9 cellular contexts compared by ENCODE assay signal in genomic region chr6:30689022-30689865, GRCh38. TPM values are rescaled to one million over a fixed set of nuclear protein-coding genes. Genes with fewer than 3 reads are reported as not detected.
DNase-seq lines count a peak whose midpoint lies in the region; ATAC-seq and TF ChIP-seq lines count a peak whose summit lies in the region.
"Had no signal": no experiment of that assay in that cellular context is flagged by ENCODE, and none has a peak within 500 bp of the region (broad histone marks: within the 10 kb centered on the region; RNA-seq: fewer than 3 reads in every experiment).

No MANE protein-coding gene starts in this region.

- ATAC-seq in PC-3 = no peak
- no peak for ATAC-seq in left lobe of liver

- CTCF ChIA-PET in PC-3 (lab: Charles Lee) = no interaction called here

- H2AFZ ChIP-seq in PC-3 (ENCODE audit: low read length) = no peak overlapping the region

- H3F3A ChIP-seq in PC-3 (ENCODE audit: low read length, unreplicated experiment) = no peaks in the 10 kb centered on the region

- 75% methylated on average over 11 of the region's 11 CpGs for WGBS in esophagus muscularis mucosa
- WGBS in sigmoid colon, 2 donors = 85 to 90% methylated on average over 11 of the region's 11 CpGs

- intact Hi-C loops in PC-3 (cut with micrococcal nuclease) = loop anchor here (5.0 kb wide), 1 partner anchor 133 kb away; no protein-coding TSS in a partner anchor
- intact Hi-C loops in esophagus muscularis mucosa (cut with DNase I) = loop anchor here (10.0 kb wide), 1 partner anchor 196 kb away; the partner anchor contains the start of gene DDR1
- intact Hi-C loops in sigmoid colon (cut with DNase I) = no loop called here

- H3K36me3 ChIP-seq in PC-3 (ENCODE audit: low read depth, low read length) (no peaks in the 10 kb centered on the region), esophagus muscularis mucosa (peaks cover 0 to 4% (median 0%) of the 10 kb centered on the region in 4 donors), sigmoid colon (no peaks in the 10 kb centered on the region)

- BruUV-seq in PC-3 (replicated peaks; lab: Mats Ljungman, UMichigan) = no TSS peak

- peaks cover 50% of the 10 kb centered on the region for H3K4me1 ChIP-seq in PC-3 (ENCODE audit: insufficient read depth, low read length)
- peaks cover 37 to 62% (median 58%) of the 10 kb centered on the region in 4 donors for H3K4me1 ChIP-seq in esophagus muscularis mucosa
- peaks cover 0 to 58% (median 51%) of the 10 kb centered on the region in 4 donors for H3K4me1 ChIP-seq in sigmoid colon

- no peak for TF ChIP-seq POLR2A in esophagus muscularis mucosa (IDR thresholded peaks at IDR 0.05; ENCODE audit: low read depth)
- no peak for TF ChIP-seq POLR2A in sigmoid colon (IDR thresholded peaks at IDR 0.05)

- H3K4me2 ChIP-seq in PC-3 (ENCODE audit: low read length) = peak overlapping the region; percentile 90

- H3K27me3 ChIP-seq in PC-3 (ENCODE audit: low read length) (no peaks in the 10 kb centered on the region), esophagus muscularis mucosa (no peaks in the 10 kb centered on the region), sigmoid colon (no peaks in the 10 kb centered on the region)

- H4K20me1 ChIP-seq in PC-3 (ENCODE audit: low read length) = no peaks in the 10 kb centered on the region

- no peak overlapping the region for H3K9ac ChIP-seq in PC-3 (ENCODE audit: low read length)

- POLR2A ChIA-PET in PC-3 (lab: Charles Lee; ENCODE audit: unreplicated experiment) = interaction anchor here (0.6 kb wide), 1 partner anchor 398 kb away, joined by 6 read pairs; no protein-coding TSS in a partner anchor

- H3K79me2 ChIP-seq in PC-3 (ENCODE audit: low read length) = peaks cover 54% of the 10 kb centered on the region

- no peak for TF ChIP-seq EP300 in esophagus muscularis mucosa (IDR thresholded peaks at IDR 0.05)
- no peak for TF ChIP-seq EP300 in sigmoid colon (IDR thresholded peaks at IDR 0.05)

- TF ChIP-seq CTCF in GM12875 (IDR thresholded peaks at IDR 0.05; ENCODE audit: borderline replicate concordance, insufficient read depth, low read depth, low read length) = no peak
- no peak for TF ChIP-seq CTCF in PC-3 (conservative IDR thresholded peaks at IDR 0.05; ENCODE audit: low read depth, low read length)
- no peak for TF ChIP-seq CTCF in esophagus muscularis mucosa (IDR thresholded peaks at IDR 0.05)
- TF ChIP-seq CTCF in sigmoid colon (IDR thresholded peaks at IDR 0.05) = no peak

- DNase-seq in PC-3 (no peak), esophagus muscularis mucosa (ENCODE audit: extremely low spot score) (no peak), sigmoid colon (peak; percentile 48), left lobe of liver (ENCODE audit: low spot score) (no peak), NCI-H2107 (lab: John Stamatoyannopoulos, UW) (no peak), NCI-H187 treated with DMSO at 0.1 percent for 48 hours (lab: John Stamatoyannopoulos, UW) (no peak)
- DNase-seq in activated CD8-positive, alpha-beta memory T cell treated with anti-CD3 and anti-CD28 coated beads, Interleukin-2, amount 50 U/mL, for 48 hours = no peak
- DNase-seq: substantia nigra had no signal

- H3K9me3 ChIP-seq in PC-3 (ENCODE audit: low read length) = no peaks in the 10 kb centered on the region
- no peaks in the 10 kb centered on the region for H3K9me3 ChIP-seq in esophagus muscularis mucosa
- no peaks in the 10 kb centered on the region for H3K9me3 ChIP-seq in sigmoid colon

- H3K27ac ChIP-seq in PC-3 (ENCODE audit: low read length) (no peak overlapping the region), esophagus muscularis mucosa (replicated peaks in 1 of 4) (peak overlapping the region; percentile 95 to 99 (median 97)), sigmoid colon (peak overlapping the region; percentile 94 to 99 (median 98))

- H3K9me2 ChIP-seq in PC-3 (replicated peaks; ENCODE audit: low read length) = no peaks in the 10 kb centered on the region

- H3K4me3 ChIP-seq in GM12875 (ENCODE audit: low read depth, low read length) (peak overlapping the region; percentile 76), PC-3 (ENCODE audit: low read length) (no peak overlapping the region), esophagus muscularis mucosa (peak overlapping the region in 2 of 4 donors; percentile 70 to 93), sigmoid colon (no peak overlapping the region)

RNA-seq across cellular contexts. Expression of gene NRM, which starts 1.5 kb away (rescaled TPM):
- total RNA-seq in PC-3 (2014; rRNA removed) (8.5 and 14.8 TPM in 2 replicates), esophagus muscularis mucosa (10 to 100 TPM in 1 of 4 donors, 1 to 10 TPM in 3; 4.6 to 10.2 (median 6.2) TPM), sigmoid colon (1 to 10 TPM; 2.4 to 9.7 (median 5.0) TPM), left lobe of liver (1.8 TPM)
- 10 to 100 TPM in 1 of 3 donors, 1 to 10 TPM in 2; 1.8 to 13.8 (median 2.8) TPM for polyA plus RNA-seq in sigmoid colon

RNA-seq across cellular contexts. Expression of gene PPP1R18, which starts 2.8 kb away (rescaled TPM):
- 49.9 and 76.0 TPM in 2 replicates for total RNA-seq in PC-3 (2014; rRNA removed)
- total RNA-seq in esophagus muscularis mucosa = 100 to 1,000 TPM in 1 of 4 donors, 10 to 100 TPM in 3; 39.5 to 104 (median 59.8) TPM
- total RNA-seq in sigmoid colon = 10 to 100 TPM; 32.6 to 69.8 (median 39.0) TPM
- 10 to 100 TPM; 15.0 to 51.2 (median 27.6) TPM for polyA plus RNA-seq in sigmoid colon
- total RNA-seq in left lobe of liver = 10.6 TPM

RNA-seq across cellular contexts. Expression of gene DHX16, which starts 16.4 kb away (rescaled TPM):
- total RNA-seq in PC-3 (2014; rRNA removed) = 50.0 and 75.6 TPM in 2 replicates
- 10 to 100 TPM; 20.3 to 41.1 (median 31.1) TPM for total RNA-seq in esophagus muscularis mucosa
- total RNA-seq in sigmoid colon = 10 to 100 TPM; 18.0 to 22.8 (median 21.3) TPM
- polyA plus RNA-seq in sigmoid colon = 10 to 100 TPM; 21.6 to 34.2 (median 25.2) TPM
- 15.2 TPM for total RNA-seq in left lobe of liver

RNA-seq across cellular contexts. Expression of gene MDC1, which starts 27.8 kb away (rescaled TPM):
- total RNA-seq in PC-3 (2014; rRNA removed) (19.6 and 24.9 TPM in 2 replicates), esophagus muscularis mucosa (10 to 100 TPM; 10.8 to 20.3 (median 13.1) TPM), sigmoid colon (10 to 100 TPM in 1 of 4 donors, 1 to 10 TPM in 3; 5.4 to 16.1 (median 6.7) TPM), left lobe of liver (13.7 TPM)
- polyA plus RNA-seq in sigmoid colon = 10 to 100 TPM in 1 of 3 donors, 1 to 10 TPM in 2; 1.8 to 17.4 (median 3.7) TPM

RNA-seq across cellular contexts. Expression of gene TUBB, which starts 30.9 kb away (rescaled TPM):
- 1,245 and 1,398 TPM in 2 replicates for total RNA-seq in PC-3 (2014; rRNA removed)
- 100 to 1,000 TPM; 208 to 398 (median 272) TPM for total RNA-seq in esophagus muscularis mucosa
- total RNA-seq in sigmoid colon = 100 to 1,000 TPM; 245 to 287 (median 267) TPM
- polyA plus RNA-seq in sigmoid colon = 100 to 1,000 TPM in 2 of 3 donors, 10 to 100 TPM in 1; 96.1 to 306 (median 111) TPM
- 219 TPM for total RNA-seq in left lobe of liver
